Comparison of ENCODE assay signal across 24 cellular contexts in genomic region chr11:106001304-106002012, GRCh38. TPM values are rescaled to one million over a fixed set of nuclear protein-coding genes. Genes with fewer than 3 reads are reported as not detected.
A peak's percentile ranks its signal among the peaks of the same experiment; 100 is the strongest.
DNase-seq lines count a peak whose midpoint lies in the region; ATAC-seq and TF ChIP-seq lines count a peak whose summit lies in the region.
"Had no signal": no experiment of that assay in that cellular context is flagged by ENCODE, and none has a peak within 500 bp of the region (broad histone marks: within the 10 kb centered on the region; RNA-seq: fewer than 3 reads in every experiment).

No MANE protein-coding gene starts in this region.

- H3K27me3 ChIP-seq in foreskin keratinocyte (no peaks in the 10 kb centered on the region), suprapubic skin (no peaks in the 10 kb centered on the region)
- H3K27me3 ChIP-seq: right atrium auricular region, tibial artery had no signal

- WGBS in suprapubic skin, result 96% methylated on average over 4 of the region's 4 CpGs

- H3K9me3 Mint-ChIP-seq in immature natural killer cell, result peaks cover 7 to 17% (median 10%) of the 10 kb centered on the region in 6 donors

- no peak for TF ChIP-seq POLR2A in suprapubic skin (IDR thresholded peaks at IDR 0.05)

- no peak for TF ChIP-seq CTCF in foreskin keratinocyte (conservative IDR thresholded peaks at IDR 0.05)
- TF ChIP-seq CTCF in mucosa of descending colon (IDR thresholded peaks at IDR 0.05), result no peak
- TF ChIP-seq CTCF in suprapubic skin (IDR thresholded peaks at IDR 0.05), result no peak
- no peak for TF ChIP-seq CTCF in OCI-LY7 (conservative IDR thresholded peaks at IDR 0.05; ENCODE audit: low read length)

- H3K27ac ChIP-seq in foreskin keratinocyte, result no peak overlapping the region
- H3K27ac ChIP-seq in suprapubic skin, result no peak overlapping the region
- no peak overlapping the region for H3K27ac ChIP-seq in OCI-LY7 (ENCODE audit: low read depth, low read length, poor library complexity, severe bottlenecking)
- H3K27ac ChIP-seq: right atrium auricular region, tibial artery, WERI-Rb-1 had no signal

- POLR2A ChIA-PET in OCI-LY7 (lab: Charles Lee), result no interaction called here

- no peak overlapping the region for H3K27ac Mint-ChIP-seq in immature natural killer cell
- H3K27ac Mint-ChIP-seq: activated naive CD8-positive, alpha-beta T cell treated with anti-CD3 and anti-CD28 coated beads, Interleukin-2, amount 50 U/mL, for 24 hours; CD14-positive monocyte; T-helper 2 cell treated with Interferon-gamma antibody and Interleukin-4, amounts not matched to agents 5 μg/mL and 100 μg/mL, for 36 hours had no signal

- peaks cover 44 to 66% (median 62%) of the 10 kb centered on the region in 3 donors for H3K36me3 Mint-ChIP-seq in immature natural killer cell

- CTCF ChIA-PET in OCI-LY7 (lab: Charles Lee; ENCODE audit: unreplicated experiment), result no interaction called here

- no peak overlapping the region for H2AFZ ChIP-seq in OCI-LY7 (ENCODE audit: low read length)

- H3K9me2 ChIP-seq in OCI-LY7 (ENCODE audit: insufficient read depth, low read length), result no peaks in the 10 kb centered on the region

- BruUV-seq in OCI-LY7 (replicated peaks; lab: Mats Ljungman, UMichigan), result no TSS peak

- H3K9me3 ChIP-seq in mucosa of descending colon, result peaks cover 21% of the 10 kb centered on the region
- H3K9me3 ChIP-seq in suprapubic skin, result peaks cover 8% of the 10 kb centered on the region
- 0 out of 2 replicates have a peak, but pooled peaks cover 6% of the 10 kb centered on the region for H3K9me3 ChIP-seq in OCI-LY7 (ENCODE audit: low read length)

- peaks cover 0 to 1% (median 0%) of the 10 kb centered on the region in 3 donors for H3K27me3 Mint-ChIP-seq in immature natural killer cell (ENCODE audit: low read depth in 3 of 3)
- H3K27me3 Mint-ChIP-seq: activated naive CD8-positive, alpha-beta T cell treated with anti-CD3 and anti-CD28 coated beads, Interleukin-2, amount 50 U/mL, for 24 hours had no signal

- H3K4me1 Mint-ChIP-seq in immature natural killer cell, result peaks cover 2 to 30% of the 10 kb centered on the region in 2 donors
- H3K4me1 Mint-ChIP-seq: activated naive CD8-positive, alpha-beta T cell treated with anti-CD3 and anti-CD28 coated beads, Interleukin-2, amount 50 U/mL, for 24 hours; CD14-positive monocyte had no signal

- intact Hi-C loops in mucosa of descending colon (cut with DNase I, micrococcal nuclease) (no loop called here), OCI-LY7 (cut with micrococcal nuclease; ENCODE audit: unreplicated experiment) (no loop called here)

- H4K20me1 ChIP-seq in OCI-LY7 (ENCODE audit: insufficient read depth, low read length), result 0 out of 2 replicates have a peak, but pooled peaks cover 5% of the 10 kb centered on the region

- H3K4me3 ChIP-seq in mucosa of descending colon (no peak overlapping the region), suprapubic skin (no peak overlapping the region), OCI-LY7 (ENCODE audit: low read depth, low read length, poor library complexity, severe bottlenecking) (no peak overlapping the region)
- H3K4me3 ChIP-seq: right atrium auricular region, tibial artery had no signal

- H3K36me3 ChIP-seq in mucosa of descending colon (ENCODE audit: low read depth) (no peaks in the 10 kb centered on the region), suprapubic skin (peaks cover 13% of the 10 kb centered on the region), OCI-LY7 (ENCODE audit: insufficient read depth, low read length) (peaks cover 42% of the 10 kb centered on the region)

- ATAC-seq in GM18870 (IDR thresholded peaks at IDR 0.05; ENCODE audit: unreplicated experiment) (peak; percentile 58), GM21717 (IDR thresholded peaks at IDR 0.05; ENCODE audit: unreplicated experiment) (peak; percentile 58), HG03280 (IDR thresholded peaks at IDR 0.05; ENCODE audit: unreplicated experiment) (peak; percentile 43), foreskin keratinocyte (peak; percentile 39), mucosa of descending colon (no peak)
- ATAC-seq: activated naive CD8-positive, alpha-beta T cell treated with anti-CD3 and anti-CD28 coated beads, Interleukin-2, amount 50 U/mL, for 24 hours; stimulated activated naive CD8-positive, alpha-beta T cell treated with anti-CD3 and anti-CD28 coated beads, Interleukin-15, Interleukin-2, amounts not matched to agents 100 U/mL and 50 U/mL, for 24 hours had no signal

- H3K4me3 Mint-ChIP-seq in immature natural killer cell, result no peak overlapping the region
- H3K4me3 Mint-ChIP-seq: activated naive CD8-positive, alpha-beta T cell treated with anti-CD3 and anti-CD28 coated beads, Interleukin-2, amount 50 U/mL, for 24 hours; CD14-positive monocyte; T-helper 2 cell treated with Interferon-gamma antibody and Interleukin-4, amounts not matched to agents 5 μg/mL and 100 μg/mL, for 36 hours had no signal

- no peak for TF ChIP-seq EP300 in suprapubic skin (IDR thresholded peaks at IDR 0.05)

- H3K79me2 ChIP-seq in OCI-LY7 (ENCODE audit: insufficient read depth, low read depth, low read length), result peaks cover 8% of the 10 kb centered on the region

- no peak overlapping the region for H3K4me2 ChIP-seq in OCI-LY7 (ENCODE audit: low read length)

- DNase-seq in foreskin keratinocyte, result no peak
- DNase-seq in mucosa of descending colon, result no peak
- DNase-seq in immature natural killer cell, result no peak
- DNase-seq in suprapubic skin (ENCODE audit: low spot score in 2 of 2), result no peak
- DNase-seq in OCI-LY7 (ENCODE audit: low spot score), result no peak
- DNase-seq: activated CD4-positive, alpha-beta T cell treated with anti-CD3 and anti-CD28 coated beads, Interleukin-2, amount 50 U/mL, for 48 hours; activated effector memory CD4-positive, alpha-beta T cell treated with anti-CD3 and anti-CD28 coated beads, Interleukin-2, amount 50 U/mL, for 16 hours; activated naive CD8-positive, alpha-beta T cell treated with anti-CD3 and anti-CD28 coated beads, Interleukin-2, amount 50 U/mL, for 24 hours; activated T-cell treated with anti-CD3 and anti-CD28 coated beads for 4 hours; GDM1; KBM-7; NCI-H1694 treated with DMSO at 0.1 percent for 48 hours; NCI-H526 treated with DMSO at 0.1 percent for 48 hours; stimulated activated CD4-positive, alpha-beta T cell treated with anti-CD3 and anti-CD28 coated beads, Interleukin-12 subunit alpha, Interleukin-12 subunit beta, amount 100 ng/mL, for 4 hours; stimulated activated CD4-positive, alpha-beta T cell treated with anti-CD3 and anti-CD28 coated beads, Interleukin-4, amount 100 ng/mL, for 4 hours; stimulated activated naive CD8-positive, alpha-beta T cell treated with anti-CD3 and anti-CD28 coated beads, Interleukin-15, Interleukin-2, amounts not matched to agents 100 U/mL and 50 U/mL, for 24 hours; tibial artery; WERI-Rb-1 had no signal

- H3K4me1 ChIP-seq in foreskin keratinocyte (no peaks in the 10 kb centered on the region), mucosa of descending colon (ENCODE audit: low read depth) (no peaks in the 10 kb centered on the region), suprapubic skin (no peaks in the 10 kb centered on the region), OCI-LY7 (ENCODE audit: insufficient read depth, low read length, poor library complexity, severe bottlenecking) (no peaks in the 10 kb centered on the region)
- H3K4me1 ChIP-seq: right atrium auricular region, tibial artery had no signal

RNA-seq across cellular contexts. Expression of gene MSANTD4, which starts 20.6 kb away (rescaled TPM):
- total RNA-seq in foreskin keratinocyte (14.4 and 15.0 TPM in 2 replicates), mucosa of descending colon (10 to 100 TPM in 1 of 3 donors, 1 to 10 TPM in 2; 6.2 to 21.3 (median 7.8) TPM), suprapubic skin (10 to 100 TPM in 2 of 4 donors, 1 to 10 TPM in 2; 5.2 to 28.3 (median 9.8) TPM), OCI-LY7 (2022) (20.4 and 21.0 TPM in 2 replicates)
- polyA plus RNA-seq in foreskin keratinocyte (4.9 and 5.9 TPM in 2 replicates), immature natural killer cell (1 to 10 TPM in 2 of 3 donors, not detected in 1; 2.8 to 5.9 TPM)
- 26.4 and 26.6 TPM in 2 replicates for total RNA-seq in OCI-LY7 (2014; rRNA removed; shearing (Covaris generic))
